8 cellular contexts compared by ENCODE assay signal in genomic region chr5:141878771-141879759, GRCh38. TPM values are rescaled to one million over a fixed set of nuclear protein-coding genes. Genes with fewer than 3 reads are reported as not detected.
DNase-seq lines count a peak whose midpoint lies in the region; ATAC-seq, FAIRE-seq and TF ChIP-seq lines count a peak whose summit lies in the region.

No MANE protein-coding gene starts in this region.

- no peaks in the 10 kb centered on the region for H3K9me3 ChIP-seq in esophagus (ENCODE audit: control insufficient read depth in 2 of 2, insufficient read depth in 1 of 2, low read depth in 1 of 2, low read length in 1 of 2)
- no peaks in the 10 kb centered on the region for H3K9me3 ChIP-seq in mucosa of rectum (ENCODE audit: control insufficient read depth in 2 of 2, low read length in 2 of 2)

- WGBS in esophagus, 2 donors = 0 to 1% methylated on average over 41 of the region's 41 CpGs

- peak; percentile 93 for ATAC-seq in GM21515 (IDR thresholded peaks at IDR 0.05; ENCODE audit: unreplicated experiment)

- H3K4me1 ChIP-seq in esophagus (ENCODE audit: control insufficient read depth in 2 of 2, insufficient read depth in 2 of 2, low read length in 1 of 2) (peaks cover 4 to 18% of the 10 kb centered on the region in 2 donors), mucosa of rectum (ENCODE audit: control insufficient read depth in 2 of 2, insufficient read depth in 2 of 2, low read length in 2 of 2) (peaks cover 21 to 22% of the 10 kb centered on the region in 2 donors)

- H3K27me3 ChIP-seq in esophagus (ENCODE audit: control insufficient read depth in 1 of 2, insufficient read depth in 2 of 2, low read length in 2 of 2) = peaks cover 3 to 9% of the 10 kb centered on the region in 2 donors
- peaks cover 16 to 20% of the 10 kb centered on the region in 2 donors for H3K27me3 ChIP-seq in mucosa of rectum (ENCODE audit: control insufficient read depth in 2 of 2, insufficient read depth in 2 of 2, low read length in 2 of 2)

- H3K27ac ChIP-seq in esophagus (ENCODE audit: low read depth in 2 of 2, low read length in 1 of 2) (peak overlapping the region; percentile 82 to 90), mucosa of rectum (ENCODE audit: low read depth in 2 of 2, low read length in 2 of 2) (peak overlapping the region; percentile 91 to 97)

- no peaks in the 10 kb centered on the region for H3K36me3 ChIP-seq in esophagus (ENCODE audit: control insufficient read depth in 2 of 2, insufficient read depth in 2 of 2, low read length in 1 of 2)
- no peaks in the 10 kb centered on the region for H3K36me3 ChIP-seq in mucosa of rectum (ENCODE audit: control insufficient read depth in 2 of 2, insufficient read depth in 2 of 2, low read length in 2 of 2)

- DNase-seq in D721Med (ENCODE audit: insufficient read length, low spot score) (no peak), HuH-7 (ENCODE audit: low spot score) (peak; percentile 83), OCI-M1 (lab: John Stamatoyannopoulos, UW) (peak; percentile 94)
- DNase-seq in activated T-cell treated with anti-CD3 and anti-CD28 coated beads, Interleukin-2, amount 50 U/mL, for 1 hour = peak; percentile 81
- DNase-seq in stimulated activated CD8-positive, alpha-beta memory T cell treated with anti-CD3 and anti-CD28 coated beads, Interleukin-4, amount 100 ng/mL, for 24 hours (ENCODE audit: low read depth) = peak; percentile 74

- H3K9ac ChIP-seq in mucosa of rectum (ENCODE audit: low read depth in 1 of 2, low read length in 2 of 2) = peak overlapping the region; percentile 79 to 82

- TF ChIP-seq CTCF in D721Med (IDR thresholded peaks at IDR 0.05; ENCODE audit: insufficient read depth, missing control alignments) = peak; percentile 97

- peak overlapping the region; percentile 48 to 78 for H3K4me3 ChIP-seq in esophagus (ENCODE audit: low read depth in 1 of 2, low read length in 2 of 2)
- H3K4me3 ChIP-seq in mucosa of rectum (ENCODE audit: low read length in 2 of 2) = peak overlapping the region; percentile 77 to 82

- no peak for FAIRE-seq in D721Med (lab: Jason Lieb, UNC)

RNA-seq across cellular contexts. Expression of gene PCDH1, which starts 0.9 kb away (rescaled TPM):
- polyA plus RNA-seq in esophagus = 10 to 100 TPM; 36.4 to 42.6 TPM

RNA-seq across cellular contexts. Expression of gene DELE1, which starts 44.6 kb away (rescaled TPM):
- polyA plus RNA-seq in esophagus = 10 to 100 TPM; 30.4 to 30.5 TPM
